Comparison of ENCODE assay signal across 1 cellular context in genomic region chr2:134120718-134121630, GRCh38.
TF ChIP-seq lines count a peak whose summit lies in the region.

No MANE protein-coding gene starts in this region.

TF ChIP-seq in HEK293, 187 proteins besides CTCF, POLR2A, EP300 and RAD21 (continued from another document):
- peak; percentile 47; the same call in 1 of the 2 replicates for TF ChIP-seq PATZ1 (tag by site-specific recombination; IDR thresholded peaks at IDR 0.05)
- TF ChIP-seq MZF1 (tag by site-specific recombination; IDR thresholded peaks at IDR 0.05; ENCODE audit: borderline replicate concordance) = no peak
- TF ChIP-seq ZBTB26 (tag by site-specific recombination; optimal IDR thresholded peaks at IDR 0.05) = peak; percentile 90
- TF ChIP-seq ZNF692 (tag by site-specific recombination; IDR thresholded peaks at IDR 0.05) = peak; percentile 73; the same call in 1 of the 2 replicates
- peak; percentile 61; the same call in 1 of the 2 replicates for TF ChIP-seq ZNF2 (tag by site-specific recombination; IDR thresholded peaks at IDR 0.05)
- peak; percentile 90 for TF ChIP-seq ZBTB48 (tag by site-specific recombination; IDR thresholded peaks at IDR 0.05)
- peak; percentile 51; the same call in 1 of the 2 replicates for TF ChIP-seq ZFP69B (tag by site-specific recombination; IDR thresholded peaks at IDR 0.05)
- TF ChIP-seq ZBTB20 (tag by site-specific recombination; IDR thresholded peaks at IDR 0.05) = peak; percentile 78
- TF ChIP-seq ZFHX2 (tag by site-specific recombination; conservative IDR thresholded peaks at IDR 0.05) = peak; percentile 96
- peak; percentile 87 for TF ChIP-seq ZBTB8A (tag by site-specific recombination; IDR thresholded peaks at IDR 0.05)
- TF ChIP-seq ZIC2 (tag by site-specific recombination; IDR thresholded peaks at IDR 0.05) = peak; percentile 65
- TF ChIP-seq ZNF350 (tag by site-specific recombination; IDR thresholded peaks at IDR 0.05) = no peak
- peak; percentile 5; the same call in 1 of the 2 replicates for TF ChIP-seq GLIS1 (tag by site-specific recombination; IDR thresholded peaks at IDR 0.05)
- peak; percentile 74 for TF ChIP-seq ZBTB17 (tag by site-specific recombination; IDR thresholded peaks at IDR 0.05)
- no peak for TF ChIP-seq REST (tag by site-specific recombination; IDR thresholded peaks at IDR 0.05)
- peak; percentile 93 for TF ChIP-seq EGR2 (tag by site-specific recombination; IDR thresholded peaks at IDR 0.05; ENCODE audit: low read depth)
- TF ChIP-seq ZEB2 (tag by site-specific recombination; IDR thresholded peaks at IDR 0.05) = no peak
- TF ChIP-seq ZNF560 (tag by site-specific recombination; IDR thresholded peaks at IDR 0.05; ENCODE audit: borderline replicate concordance) = no peak
- TF ChIP-seq PRDM10 (tag by site-specific recombination; IDR thresholded peaks at IDR 0.05) = peak; percentile 95
- TF ChIP-seq ZNF610 (tag by site-specific recombination; IDR thresholded peaks at IDR 0.05; ENCODE audit: borderline replicate concordance) = no peak
- TF ChIP-seq ZNF335 (tag by site-specific recombination; conservative IDR thresholded peaks at IDR 0.05) = peak; percentile 33; the same call in 1 of the 2 replicates
- peak; percentile 53 for TF ChIP-seq KLF9 (tag by site-specific recombination; IDR thresholded peaks at IDR 0.05; ENCODE audit: low read depth)
- TF ChIP-seq ZNF677 (tag by site-specific recombination; IDR thresholded peaks at IDR 0.05) = no peak
- TF ChIP-seq PRDM6 (tag by site-specific recombination; IDR thresholded peaks at IDR 0.05) = no peak
- 0 out of 2 replicates have a peak, but pooled peaks have one; percentile 22 for TF ChIP-seq SP7 (tag by site-specific recombination; IDR thresholded peaks at IDR 0.05)
- TF ChIP-seq ZNF792 (tag by site-specific recombination; IDR thresholded peaks at IDR 0.05) = no peak
- TF ChIP-seq KLF16 (tag by site-specific recombination; IDR thresholded peaks at IDR 0.05) = peak; percentile 55; the same call in 1 of the 2 replicates
- peak; percentile 80 for TF ChIP-seq ZXDB (tag by site-specific recombination; IDR thresholded peaks at IDR 0.05)
- no peak for TF ChIP-seq ZNF514 (tag by site-specific recombination; IDR thresholded peaks at IDR 0.05)
- TF ChIP-seq ZNF341 (tag by site-specific recombination; IDR thresholded peaks at IDR 0.05; ENCODE audit: low read depth) = peak; percentile 92
TF ChIP-seq in HEK293: peak in this region for 25.
